ENCODE assay signal across 1 cellular context in genomic region chr1:224450956-224451350, GRCh38.
TF ChIP-seq lines count a peak whose summit lies in the region.

No MANE protein-coding gene starts in this region.

TF ChIP-seq in GM23338, 12 proteins besides CTCF, POLR2A, EP300 and RAD21 (continued from another document):
- TF ChIP-seq ZNF462 (CRISPR knock-in tag; IDR thresholded peaks at IDR 0.05) (no peak), EZH2phosphoT487 (IDR thresholded peaks at IDR 0.05; ENCODE audit: unreplicated experiment) (no peak), EZH2 (IDR thresholded peaks at IDR 0.05; ENCODE audit: low read depth, unreplicated experiment) (no peak), NANOG (IDR thresholded peaks at IDR 0.05; ENCODE audit: borderline replicate concordance) (no peak), STAT1 (IDR thresholded peaks at IDR 0.05; ENCODE audit: unreplicated experiment) (no peak), REST (IDR thresholded peaks at IDR 0.05; ENCODE audit: unreplicated experiment) (no peak)
